In the genomic region with DNA sequence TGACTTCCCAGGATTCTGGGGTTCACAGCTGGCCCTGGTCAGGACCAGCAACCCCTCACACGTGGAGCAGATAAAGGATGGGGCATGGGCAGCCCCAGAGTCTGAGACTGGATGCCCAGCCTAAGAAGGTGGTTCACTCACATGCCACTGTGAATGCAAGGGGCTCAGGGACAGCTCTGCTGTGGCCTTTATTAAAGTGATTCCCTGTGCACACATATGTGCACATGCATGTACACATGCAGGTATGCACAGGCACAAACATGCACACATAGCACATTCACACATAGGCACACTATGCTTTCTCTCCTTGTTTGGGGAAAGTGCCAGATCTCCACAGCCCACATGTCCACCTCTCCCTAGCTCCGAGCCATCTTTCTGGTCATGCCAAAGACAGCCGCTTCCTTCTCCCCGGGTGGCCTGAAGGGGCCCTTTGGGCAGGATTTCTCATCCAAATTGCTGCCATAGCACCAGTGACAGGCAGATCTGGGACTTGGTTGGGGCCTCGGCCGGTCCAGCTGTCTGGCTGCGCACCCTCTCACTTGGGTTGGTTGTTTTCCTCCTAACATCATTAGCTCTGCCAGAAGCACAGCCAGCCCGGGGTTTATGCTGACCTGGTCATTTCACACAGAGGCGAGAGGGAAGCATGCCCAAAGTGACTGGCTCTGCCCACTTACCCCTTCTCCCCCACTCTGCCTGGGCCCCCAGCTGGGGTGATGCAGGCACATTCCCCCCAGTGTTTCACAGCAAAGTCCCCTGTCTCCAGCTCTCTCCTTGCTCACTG, we compare ENCODE assay signal across 15 cellular contexts. TPM values are rescaled to one million over a fixed set of nuclear protein-coding genes. Genes with fewer than 3 reads are reported as not detected.
"Had no signal": no experiment of that assay in that cellular context is flagged by ENCODE, and none has a peak within 500 bp of the region (broad histone marks: within the 10 kb centered on the region; RNA-seq: fewer than 3 reads in every experiment).

No MANE protein-coding gene starts in this region.

- H3K4me3 Mint-ChIP-seq: activated CD4-positive, alpha-beta memory T cell treated with anti-CD3 and anti-CD28 coated beads, Interleukin-2, amount 10 ng/mL, durations not matched to agents 7 days and 5 days; activated naive CD8-positive, alpha-beta T cell; neural crest cell; stimulated activated naive CD8-positive, alpha-beta T cell treated with anti-CD3 and anti-CD28 coated beads, Interleukin-15, Interleukin-2, amounts not matched to agents 100 ng/mL and 50 ng/mL, for 24 hours had no signal

- H3K4me1 Mint-ChIP-seq: activated CD4-positive, alpha-beta memory T cell treated with anti-CD3 and anti-CD28 coated beads, Interleukin-2, amount 10 ng/mL, durations not matched to agents 7 days and 5 days; neural crest cell had no signal

- H3K27me3 ChIP-seq: brain microvascular endothelial cell, foreskin keratinocyte, uterus had no signal

- H3K9me3 ChIP-seq: uterus had no signal

- DNase-seq: activated CD4-positive, alpha-beta memory T cell treated with anti-CD3 and anti-CD28 coated beads, Interleukin-2, amount 10 ng/mL, durations not matched to agents 7 days and 5 days; activated gamma-delta T cell; activated T-cell treated with anti-CD3 and anti-CD28 coated beads, Interleukin-2, amount 50 U/mL, for 48 hours; brain microvascular endothelial cell; foreskin keratinocyte; left colon; mammary epithelial cell; uterus had no signal

- ATAC-seq: foreskin keratinocyte, left colon, sciatic nerve had no signal

- H3K27ac ChIP-seq: brain microvascular endothelial cell, foreskin keratinocyte, uterus had no signal

- FAIRE-seq: endothelial cell of umbilical vein had no signal

- H3K36me3 ChIP-seq: brain microvascular endothelial cell, uterus had no signal

- H3K4me3 ChIP-seq: dorsolateral prefrontal cortex, uterus had no signal

- H3K9me3 Mint-ChIP-seq: neural crest cell had no signal

- H3K27ac Mint-ChIP-seq: activated CD4-positive, alpha-beta memory T cell treated with anti-CD3 and anti-CD28 coated beads, Interleukin-2, amount 10 ng/mL, durations not matched to agents 7 days and 5 days; activated naive CD8-positive, alpha-beta T cell; stimulated activated naive CD8-positive, alpha-beta T cell treated with anti-CD3 and anti-CD28 coated beads, Interleukin-15, Interleukin-2, amounts not matched to agents 100 ng/mL and 50 ng/mL, for 24 hours had no signal

- H3K4me1 ChIP-seq: uterus had no signal

- H3K27me3 Mint-ChIP-seq: activated naive CD8-positive, alpha-beta T cell; stimulated activated naive CD8-positive, alpha-beta T cell treated with anti-CD3 and anti-CD28 coated beads, Interleukin-15, Interleukin-2, amounts not matched to agents 100 ng/mL and 50 ng/mL, for 24 hours had no signal

- H3K36me3 Mint-ChIP-seq: activated naive CD8-positive, alpha-beta T cell had no signal

RNA-seq across cellular contexts. Expression of a gene that starts 1.4 kb away (rescaled TPM):
- total RNA-seq: activated CD4-positive, alpha-beta memory T cell treated with anti-CD3 and anti-CD28 coated beads, Interleukin-2, amount 10 ng/mL, durations not matched to agents 7 days and 5 days; mammary epithelial cell had no signal
- polyA plus RNA-seq: mammary epithelial cell had no signal

RNA-seq across cellular contexts. Expression of a gene that starts 46.7 kb away (rescaled TPM):
- total RNA-seq: activated CD4-positive, alpha-beta memory T cell treated with anti-CD3 and anti-CD28 coated beads, Interleukin-2, amount 10 ng/mL, durations not matched to agents 7 days and 5 days; chondrocyte; endothelial cell of umbilical vein; foreskin keratinocyte; left colon; neural crest cell; sciatic nerve; uterus had no signal
- polyA plus RNA-seq: endothelial cell of umbilical vein, foreskin keratinocyte had no signal
